ENCODE assay signal across 16 cellular contexts in genomic region chr12:44314007-44314500, GRCh38.
"Had no signal": no experiment of that assay in that cellular context is flagged by ENCODE, and none has a peak within 500 bp of the region (broad histone marks: within the 10 kb centered on the region; RNA-seq: fewer than 3 reads in every experiment).

No MANE protein-coding gene starts in this region.

- FAIRE-seq: small intestine, urothelium cell line had no signal

- ATAC-seq: gastrocnemius medialis; heart right ventricle; left lobe of liver; naive thymus-derived CD8-positive, alpha-beta T cell; psoas muscle had no signal

- DNase-seq: colonic mucosa; dermis blood vessel endothelial cell; esophagus squamous epithelium; gastrocnemius medialis; heart right ventricle; islet precursor cell; mammary epithelial cell; naive thymus-derived CD8-positive, alpha-beta T cell; psoas muscle; sigmoid colon; small intestine; stimulated activated CD4-positive, alpha-beta T cell treated with anti-CD3 and anti-CD28 coated beads, Interleukin-12 subunit alpha, Interleukin-12 subunit beta, amount 100 ng/mL, for 4 hours; stimulated activated naive CD4-positive, alpha-beta T cell treated with Interleukin-2 at 50 U/mL for 16 hours; thyroid gland had no signal
